23 cellular contexts compared by ENCODE assay signal in the genomic region with DNA sequence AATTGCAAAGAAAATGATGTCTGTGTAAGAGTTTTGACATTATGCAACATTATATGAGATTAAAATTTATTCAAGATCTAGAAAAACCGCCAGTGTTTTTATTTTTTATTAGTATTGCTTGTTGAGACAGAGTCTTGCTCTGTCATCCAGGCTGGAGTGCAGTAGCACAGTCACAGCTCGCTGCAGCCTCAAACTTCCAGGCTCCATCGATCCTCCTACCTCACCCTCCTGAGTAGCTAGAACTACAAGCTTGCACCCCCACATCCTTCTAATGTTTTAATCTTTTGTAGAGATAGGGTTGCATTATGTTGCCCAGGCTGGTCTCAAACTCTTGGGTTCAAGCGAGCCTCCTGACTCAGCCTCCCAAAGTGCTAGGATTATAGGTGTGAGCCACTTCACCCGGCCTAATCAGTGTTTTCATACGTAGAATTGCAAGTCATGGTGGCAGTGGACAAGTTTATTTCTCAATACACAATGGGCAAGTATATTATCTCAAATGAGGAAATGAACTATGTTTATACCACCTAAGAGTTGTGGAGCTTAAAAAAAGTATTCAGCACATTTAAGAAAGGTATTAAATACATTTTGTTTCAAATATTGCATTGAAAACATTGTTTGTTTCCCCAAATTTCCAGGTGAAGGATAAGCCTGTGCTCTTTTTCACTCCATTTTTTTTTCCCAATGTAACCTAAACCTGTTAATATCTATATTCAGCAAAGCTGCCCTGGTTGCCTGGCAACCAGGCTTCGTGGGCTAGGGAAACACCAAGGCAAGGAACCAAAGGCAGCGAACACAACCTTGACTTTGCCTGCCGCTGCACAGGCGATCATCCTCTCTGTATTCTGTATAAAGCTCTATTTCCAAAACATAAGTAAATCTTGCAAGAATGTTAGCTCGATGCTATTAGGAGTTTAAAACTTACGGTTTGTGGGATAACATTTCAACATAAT.
DNase-seq lines count a peak whose midpoint lies in the region; ATAC-seq and TF ChIP-seq lines count a peak whose summit lies in the region.
"Had no signal": no experiment of that assay in that cellular context is flagged by ENCODE, and none has a peak within 500 bp of the region (broad histone marks: within the 10 kb centered on the region; RNA-seq: fewer than 3 reads in every experiment).

No MANE protein-coding gene starts in this region.

- WGBS in ovary, 3 donors: 46 to 55% (median 47%) methylated on average over 12 of the region's 12 CpGs

- no peaks in the 10 kb centered on the region for H3K9me3 ChIP-seq in ovary
- H3K9me3 ChIP-seq: BLaER1 treated with 17β-estradiol and CSF1 and Interleukin-3, amounts not matched to agents 10 nM and 100 nM; heart left ventricle; Peyer's patch had no signal

- no peaks in the 10 kb centered on the region for H3K36me3 ChIP-seq in ovary
- H3K36me3 ChIP-seq: BLaER1 treated with 17β-estradiol and CSF1 and Interleukin-3, amounts not matched to agents 10 nM and 100 nM; heart left ventricle; Peyer's patch had no signal

- peak; percentile 55 for DNase-seq in DMS53 (lab: John Stamatoyannopoulos, UW)
- DNase-seq in DMS53 treated with DMSO at 0.1 percent for 48 hours (lab: John Stamatoyannopoulos, UW; ENCODE audit: unreplicated experiment): no peak
- DNase-seq in MV-4-11 (lab: John Stamatoyannopoulos, UW): peak; percentile 30
- peak; percentile 13 for DNase-seq in astrocyte of the hippocampus (ENCODE audit: low read depth, low spot score)
- peak; percentile 49 to 72 (median 60) for DNase-seq in ovary
- DNase-seq in NCI-H1930 (lab: John Stamatoyannopoulos, UW): no peak
- DNase-seq in activated naive CD4-positive, alpha-beta T cell treated with anti-CD3 and anti-CD28 coated beads, Interleukin-2, amount 50 U/mL, for 72 hours (ENCODE audit: low spot score in 2 of 2): no peak
- DNase-seq: 8988T; activated CD8-positive, alpha-beta memory T cell treated with anti-CD3 and anti-CD28 coated beads for 24 hours; activated T-cell treated with anti-CD3 and anti-CD28 coated beads, Interleukin-2, amount 50 U/mL, for 72 hours; endodermal cell; H9; mesenchymal stem cell; NCI-H1694 treated with DMSO at 0.1 percent for 48 hours; NCI-H510A treated with DMSO at 0.1 percent for 48 hours; Peyer's patch; stimulated activated CD8-positive, alpha-beta memory T cell treated with anti-CD3 and anti-CD28 coated beads, Interleukin-4, amount 100 ng/mL, for 48 hours had no signal

- peaks cover 9% of the 10 kb centered on the region for H3K4me1 ChIP-seq in ovary (ENCODE audit: insufficient read depth)
- H3K4me1 ChIP-seq: Peyer's patch had no signal

- H3K4me3 ChIP-seq in ovary: no peak overlapping the region
- H3K4me3 ChIP-seq: BLaER1 treated with 17β-estradiol and CSF1 and Interleukin-3, amounts not matched to agents 10 nM and 100 nM; heart left ventricle; Peyer's patch had no signal

- no peak for TF ChIP-seq EP300 in ovary (IDR thresholded peaks at IDR 0.05)

- no peak for TF ChIP-seq CTCF in ovary (IDR thresholded peaks at IDR 0.05)

- no peak overlapping the region for H3K27ac Mint-ChIP-seq in activated naive CD4-positive, alpha-beta T cell treated with anti-CD3 and anti-CD28 coated beads, Interleukin-2, amount 50 U/mL, for 72 hours
- H3K27ac Mint-ChIP-seq: activated naive CD8-positive, alpha-beta T cell; activated T-cell treated with anti-CD3 and anti-CD28 coated beads, Interleukin-2, amount 50 U/mL, for 72 hours; endodermal cell; nephron had no signal

- H3K9me3 Mint-ChIP-seq in activated naive CD4-positive, alpha-beta T cell treated with anti-CD3 and anti-CD28 coated beads, Interleukin-2, amount 50 U/mL, for 72 hours: no peaks in the 10 kb centered on the region
- H3K9me3 Mint-ChIP-seq: activated T-cell treated with anti-CD3 and anti-CD28 coated beads, Interleukin-2, amount 50 U/mL, for 72 hours; endodermal cell; H9; nephron had no signal

- TF ChIP-seq POLR2A in ovary (IDR thresholded peaks at IDR 0.05): no peak

- ATAC-seq in activated naive CD4-positive, alpha-beta T cell treated with anti-CD3 and anti-CD28 coated beads, Interleukin-2, amount 50 U/mL, for 72 hours: no peak
- ATAC-seq in HG03520 (IDR thresholded peaks at IDR 0.05; ENCODE audit: unreplicated experiment): no peak
- ATAC-seq: activated CD4-positive, CD25-positive, alpha-beta regulatory T cell treated with anti-CD3 and anti-CD28 coated beads, Interleukin-2, amount 50 U/mL, for 24 hours; activated T-cell treated with anti-CD3 and anti-CD28 coated beads, Interleukin-2, amount 50 U/mL, for 72 hours had no signal

- no peaks in the 10 kb centered on the region for H3K36me3 Mint-ChIP-seq in activated naive CD4-positive, alpha-beta T cell treated with anti-CD3 and anti-CD28 coated beads, Interleukin-2, amount 50 U/mL, for 72 hours
- H3K36me3 Mint-ChIP-seq: activated naive CD8-positive, alpha-beta T cell had no signal

- intact Hi-C loops in ovary (cut with DNase I): no loop called here

- H3K27ac ChIP-seq in ovary: peak overlapping the region in 1 of 2 donors; percentile 47
- H3K27ac ChIP-seq: heart left ventricle, Peyer's patch had no signal

- no peaks in the 10 kb centered on the region for H3K27me3 ChIP-seq in ovary
- H3K27me3 ChIP-seq: BLaER1 treated with 17β-estradiol and CSF1 and Interleukin-3, amounts not matched to agents 10 nM and 100 nM; heart left ventricle; Peyer's patch had no signal

Comparison
In these comparisons a context has a peak if more than half of its experiments do, and no peak if none do; other contexts are left out.
1. DNase-seq: peak in DMS53 (single experiment), MV-4-11 (single experiment), astrocyte of the hippocampus (single experiment) and ovary (5 of 5); none in DMS53 treated with DMSO at 0.1 percent for 48 hours (single experiment), NCI-H1930 (0 of 2) and activated naive CD4-positive, alpha-beta T cell treated with anti-CD3 and anti-CD28 coated beads, Interleukin-2, amount 50 U/mL, for 72 hours (0 of 2).